Comparison of ENCODE assay signal across 8 cellular contexts in genomic region chrX:125205084-125205917, GRCh38.
DNase-seq lines count a peak whose midpoint lies in the region; ATAC-seq and TF ChIP-seq lines count a peak whose summit lies in the region.

No MANE protein-coding gene starts in this region.

- DNase-seq in AG10803 (ENCODE audit: low read depth) (peak; percentile 6), T-helper 17 cell (no peak), epithelial cell of prostate (ENCODE audit: low read depth, low spot score) (peak; percentile 14), mucosa of gallbladder (ENCODE audit: low spot score) (peak; percentile 51), tibial nerve (ENCODE audit: low spot score in 2 of 2) (peak in 1 of 2 donors; percentile 12), SHP77 treated with DMSO at 0.1 percent for 48 hours (lab: John Stamatoyannopoulos, UW) (no peak)

- H3K4me1 ChIP-seq in tibial nerve: peaks cover 0 to 22% (median 0%) of the 10 kb centered on the region in 4 donors

- peak overlapping the region; percentile 33 for H3K4me3 ChIP-seq in AG10803 (ENCODE audit: low read length)
- H3K4me3 ChIP-seq in tibial nerve: peak overlapping the region; percentile 26 to 55 (median 37)

- no peaks in the 10 kb centered on the region for H3K36me3 ChIP-seq in tibial nerve

- peaks cover 14% of the 10 kb centered on the region for H3K4me1 Mint-ChIP-seq in T-helper 17 cell

- peaks cover 0 to 27% of the 10 kb centered on the region in 2 donors for H3K27me3 ChIP-seq in tibial nerve

- no peak for TF ChIP-seq CTCF in AG10803 (conservative IDR thresholded peaks at IDR 0.05; ENCODE audit: low read length)
- TF ChIP-seq CTCF in tibial nerve (IDR thresholded peaks at IDR 0.05): peak in 1 of 5 experiments; percentile 17

- no peaks in the 10 kb centered on the region for H3K36me3 Mint-ChIP-seq in T-helper 17 cell (ENCODE audit: low read depth)

- H3K27ac Mint-ChIP-seq in T-helper 17 cell: no peak overlapping the region

- TF ChIP-seq EP300 in tibial nerve (IDR thresholded peaks at IDR 0.05): no peak

- 1 to 43% methylated on average over 17 to 52 of the region's 54 CpGs for WGBS in tibial nerve, 2 donors

- H3K27ac ChIP-seq in epithelial cell of prostate: no peak overlapping the region
- peak overlapping the region in 3 of 4 donors; percentile 3 to 76 (median 62) for H3K27ac ChIP-seq in tibial nerve

- no peak for TF ChIP-seq POLR2A in tibial nerve (IDR thresholded peaks at IDR 0.05)

- peaks cover 35% of the 10 kb centered on the region for H3K27me3 Mint-ChIP-seq in T-helper 17 cell

- H3K9me3 ChIP-seq in T-helper 17 cell (ENCODE audit: control insufficient read depth, low read length, poor library complexity, severe bottlenecking) (no peaks in the 10 kb centered on the region), tibial nerve (no peaks in the 10 kb centered on the region)

- peak overlapping the region; percentile 89 for H3K4me3 Mint-ChIP-seq in T-helper 17 cell

- ATAC-seq in HG02642 (IDR thresholded peaks at IDR 0.05; ENCODE audit: poor library complexity, unreplicated experiment) (peak; percentile 63), T-helper 17 cell (peak; percentile 47), HG02571 (IDR thresholded peaks at IDR 0.05; ENCODE audit: unreplicated experiment) (no peak)

Comparison
In these comparisons a context has a peak if more than half of its experiments do, and no peak if none do; other contexts are left out.
1. DNase-seq: peak in AG10803 (single experiment), epithelial cell of prostate (single experiment) and mucosa of gallbladder (single experiment); none in T-helper 17 cell (0 of 3) and SHP77 treated with DMSO at 0.1 percent for 48 hours (single experiment).